ENCODE assay signal across 29 cellular contexts in genomic region chr4:108382751-108383150, GRCh38.
"Had no signal": no experiment of that assay in that cellular context is flagged by ENCODE, and none has a peak within 500 bp of the region (broad histone marks: within the 10 kb centered on the region; RNA-seq: fewer than 3 reads in every experiment).

No MANE protein-coding gene starts in this region.

- H3K4me3 ChIP-seq: adrenal gland, breast epithelium, cardiac muscle cell, colonic mucosa, heart left ventricle had no signal

- FAIRE-seq: frontal cortex had no signal

- H3K4me1 ChIP-seq: adrenal gland, breast epithelium, colonic mucosa, heart left ventricle had no signal

- ATAC-seq: activated CD4-positive, CD25-positive, alpha-beta regulatory T cell treated with anti-CD3 and anti-CD28 coated beads, Interleukin-2, amount 50 U/mL, for 24 hours; activated CD8-positive, alpha-beta T cell treated with anti-CD3 and anti-CD28 coated beads for 36 hours; activated naive CD8-positive, alpha-beta T cell treated with anti-CD3 and anti-CD28 coated beads, Interleukin-2, amount 50 U/mL, for 24 hours; activated T-cell treated with anti-CD3 and anti-CD28 coated beads, Interleukin-2, amount 50 U/mL, for 4 hours; esophagus mucosa; heart left ventricle had no signal

- H3K27ac ChIP-seq: adrenal gland, breast epithelium, cardiac muscle cell, colonic mucosa, heart left ventricle, WERI-Rb-1 had no signal

- DNase-seq: activated B cell treated with CpG ODN at 0.5 μM for 24 hours; activated CD4-positive, alpha-beta T cell treated with anti-CD3 and anti-CD28 coated beads for 48 hours; activated CD4-positive, alpha-beta T cell treated with anti-CD3 and anti-CD28 coated beads, Interleukin-2, amount 50 U/mL, for 1 hour; activated CD4-positive, alpha-beta T cell treated with anti-CD3 and anti-CD28 coated beads, Interleukin-2, amount 50 U/mL, for 48 hours; activated CD8-positive, alpha-beta memory T cell treated with anti-CD3 and anti-CD28 coated beads for 24 hours; activated CD8-positive, alpha-beta T cell treated with anti-CD3 and anti-CD28 coated beads for 36 hours; activated gamma-delta T cell; activated naive CD4-positive, alpha-beta T cell treated with anti-CD3 and anti-CD28 coated beads, Interleukin-2, amount 50 U/mL, for 16 hours; activated naive CD4-positive, alpha-beta T cell treated with Interleukin-2 at 50 U/mL for 16 hours; activated naive CD8-positive, alpha-beta T cell treated with anti-CD3 and anti-CD28 coated beads for 36 hours; activated naive CD8-positive, alpha-beta T cell treated with anti-CD3 and anti-CD28 coated beads, Interleukin-2, amount 50 U/mL, for 24 hours; activated T-cell treated with anti-CD3 and anti-CD28 coated beads, Interleukin-2, amount 50 U/mL, for 4 hours; adrenal gland; amygdala; aorta; central memory CD4-positive, alpha-beta T cell; cerebellar nuclear complex; colonic mucosa; effector CD8-positive, alpha-beta T cell; foreskin fibroblast; heart left ventricle; hypothalamus; T-helper 9 cell; WERI-Rb-1 had no signal

- H3K36me3 ChIP-seq: adrenal gland, breast epithelium, cardiac muscle cell, colonic mucosa, heart left ventricle, WERI-Rb-1 had no signal

- H3K9me3 ChIP-seq: adrenal gland, breast epithelium, colonic mucosa, heart left ventricle had no signal

- H3K27me3 ChIP-seq: adrenal gland, breast epithelium, cardiac muscle cell had no signal
